In genomic region chr1:17080085-17080759, GRCh38 we compare ENCODE assay signal across 24 cellular contexts.
"Had no signal": no experiment of that assay in that cellular context is flagged by ENCODE, and none has a peak within 500 bp of the region (broad histone marks: within the 10 kb centered on the region; RNA-seq: fewer than 3 reads in every experiment).

No MANE protein-coding gene starts in this region.

- ATAC-seq: left cardiac atrium; lower lobe of right lung; natural killer cell; sciatic nerve; stimulated activated naive B cell treated with anti-CD40 and anti-IgM and Interleukin-4, amounts not matched to agents 10 μg/mL and 1 μg/mL and 100 μg/mL, for 72 hours; stimulated activated naive CD8-positive, alpha-beta T cell treated with anti-CD3 and anti-CD28 coated beads, Interleukin-15, amount 100 ng/mL, for 72 hours had no signal

- H3K4me3 Mint-ChIP-seq: memory B cell; mesothelial cell of epicardium; natural killer cell; neural crest cell; stimulated activated naive B cell treated with anti-CD40 and anti-IgM and Interleukin-4, amounts not matched to agents 10 μg/mL and 1 μg/mL and 100 μg/mL, for 72 hours; stimulated activated naive CD8-positive, alpha-beta T cell treated with anti-CD3 and anti-CD28 coated beads, Interleukin-15, amount 100 ng/mL, for 72 hours had no signal

- H3K36me3 Mint-ChIP-seq: mesothelial cell of epicardium, natural killer cell had no signal

- H3K4me1 Mint-ChIP-seq: mesothelial cell of epicardium; neural crest cell; stimulated activated naive B cell treated with anti-CD40 and anti-IgM and Interleukin-4, amounts not matched to agents 10 μg/mL and 1 μg/mL and 100 μg/mL, for 72 hours; stimulated activated naive CD8-positive, alpha-beta T cell treated with anti-CD3 and anti-CD28 coated beads, Interleukin-15, amount 100 ng/mL, for 72 hours had no signal

- H3K9me3 ChIP-seq: colonic mucosa, esophagus squamous epithelium, left ventricle myocardium inferior, lower lobe of right lung, prostate gland, thoracic aorta, transverse colon had no signal

- H3K27me3 ChIP-seq: colonic mucosa, transverse colon had no signal

- DNase-seq: colonic mucosa; dermis blood vessel endothelial cell; esophagus squamous epithelium; foreskin fibroblast; kidney; left cardiac atrium; left ventricle myocardium inferior; lower lobe of right lung; natural killer cell; nucleus accumbens; retina; stimulated activated CD4-positive, alpha-beta T cell treated with anti-CD3 and anti-CD28 coated beads, Interleukin-2, amount 100 ng/mL, for 24 hours; stimulated activated CD4-positive, alpha-beta T cell treated with anti-CD3 and anti-CD28 coated beads, Interleukin-4, amount 100 ng/mL, for 4 hours; stimulated activated naive B cell treated with anti-CD40 and anti-IgM and Interleukin-4, amounts not matched to agents 10 μg/mL and 1 μg/mL and 100 μg/mL, for 72 hours; stimulated activated naive CD8-positive, alpha-beta T cell treated with anti-CD3 and anti-CD28 coated beads, Interleukin-15, amount 100 ng/mL, for 72 hours; transverse colon had no signal

- H3K4me1 ChIP-seq: colonic mucosa, left ventricle myocardium inferior, lower lobe of right lung, parathyroid adenoma, prostate gland, transverse colon had no signal

- H3K36me3 ChIP-seq: colonic mucosa, esophagus squamous epithelium, left ventricle myocardium inferior, lower lobe of right lung, prostate gland, thoracic aorta had no signal

- H3K4me3 ChIP-seq: colonic mucosa, esophagus squamous epithelium, left ventricle myocardium inferior, lower lobe of right lung, prostate gland, skin epidermis, thoracic aorta, transverse colon had no signal

- H3K79me2 ChIP-seq: parathyroid adenoma had no signal

- H3K27ac ChIP-seq: colonic mucosa, esophagus squamous epithelium, left ventricle myocardium inferior, lower lobe of right lung, parathyroid adenoma, prostate gland, skin epidermis, thoracic aorta, transverse colon had no signal

- H2AFZ ChIP-seq: parathyroid adenoma had no signal

- H3K9me3 Mint-ChIP-seq: mesothelial cell of epicardium; neural crest cell; stimulated activated naive CD8-positive, alpha-beta T cell treated with anti-CD3 and anti-CD28 coated beads, Interleukin-15, amount 100 ng/mL, for 72 hours had no signal

- FAIRE-seq: kidney had no signal

- H3K9ac ChIP-seq: parathyroid adenoma had no signal

- H3K27ac Mint-ChIP-seq: memory B cell; mesothelial cell of epicardium; natural killer cell; stimulated activated naive B cell treated with anti-CD40 and anti-IgM and Interleukin-4, amounts not matched to agents 10 μg/mL and 1 μg/mL and 100 μg/mL, for 72 hours; stimulated activated naive CD8-positive, alpha-beta T cell treated with anti-CD3 and anti-CD28 coated beads, Interleukin-15, amount 100 ng/mL, for 72 hours had no signal
